In the genomic region with DNA sequence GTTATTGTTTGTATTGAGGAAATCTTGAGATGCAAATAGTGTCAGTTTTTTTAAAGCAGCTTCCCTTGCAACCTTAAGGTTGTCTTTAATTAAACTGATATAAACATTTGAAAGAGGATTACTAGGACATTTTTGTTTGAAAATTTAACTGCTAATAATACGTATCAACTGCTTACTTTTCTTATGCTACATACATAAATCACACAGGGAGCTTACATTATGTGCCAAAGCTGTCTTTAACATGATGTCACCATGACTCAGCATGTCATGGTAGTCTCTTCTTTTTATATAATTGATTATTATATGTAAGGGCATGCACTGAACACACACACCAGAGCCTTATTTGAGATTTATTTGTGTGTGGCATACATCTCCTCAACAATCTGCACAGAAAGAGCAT, we compare ENCODE assay signal across 12 cellular contexts.
A peak's percentile ranks its signal among the peaks of the same experiment; 100 is the strongest.
DNase-seq lines count a peak whose midpoint lies in the region; ATAC-seq and TF ChIP-seq lines count a peak whose summit lies in the region.
"Had no signal": no experiment of that assay in that cellular context is flagged by ENCODE, and none has a peak within 500 bp of the region (broad histone marks: within the 10 kb centered on the region; RNA-seq: fewer than 3 reads in every experiment).

No MANE protein-coding gene starts in this region.

- no peaks in the 10 kb centered on the region for H3K4me1 Mint-ChIP-seq in activated CD4-positive, alpha-beta memory T cell treated with anti-CD3 and anti-CD28 coated beads, Interleukin-2, amount 10 ng/mL, durations not matched to agents 7 days and 5 days
- H3K4me1 Mint-ChIP-seq in neural progenitor cell: peaks cover 2% of the 10 kb centered on the region
- H3K4me1 Mint-ChIP-seq: nephron had no signal

- no peak overlapping the region for H4K5ac ChIP-seq in IMR-90 (ENCODE audit: low read depth, low read length)

- intact Hi-C loops in IMR-90 (cut with micrococcal nuclease): no loop called here

- H3F3A ChIP-seq in SU-DHL-6 (ENCODE audit: insufficient read depth) (no peaks in the 10 kb centered on the region), neural progenitor cell (ENCODE audit: low read depth) (no peaks in the 10 kb centered on the region)

- H3K4me1 ChIP-seq in ACC112 (ENCODE audit: control insufficient read depth, insufficient read depth, low read length, unreplicated experiment) (peaks cover 29% of the 10 kb centered on the region), IMR-90 (ENCODE audit: control insufficient read depth, insufficient read depth, low read length) (peaks cover 6% of the 10 kb centered on the region), neural progenitor cell (no peaks in the 10 kb centered on the region)
- H3K4me1 ChIP-seq: BE2C, esophagus muscularis mucosa, upper lobe of right lung had no signal

- H3K9me3 Mint-ChIP-seq in activated CD4-positive, alpha-beta memory T cell treated with anti-CD3 and anti-CD28 coated beads, Interleukin-2, amount 10 ng/mL, durations not matched to agents 7 days and 5 days: no peaks in the 10 kb centered on the region
- no peaks in the 10 kb centered on the region for H3K9me3 Mint-ChIP-seq in neural progenitor cell
- H3K9me3 Mint-ChIP-seq: nephron had no signal

- in situ Hi-C loops in IMR-90 (cut with MboI; ENCODE audit: low sequenced_read_pairs): no loop called here

- no peak overlapping the region for H3K56ac ChIP-seq in IMR-90 (ENCODE audit: extremely low read depth, insufficient read depth, low read length)

- H3K27ac ChIP-seq in ACC112 (ENCODE audit: low read depth, low read length) (peak overlapping the region; percentile 8; the same call in 1 of the 2 replicates), IMR-90 (ENCODE audit: insufficient read depth, low read length) (no peak overlapping the region), SU-DHL-6 (ENCODE audit: low read depth, low read length) (no peak overlapping the region), neural progenitor cell (no peak overlapping the region)
- H3K27ac ChIP-seq: esophagus muscularis mucosa, upper lobe of right lung had no signal

- H2BK20ac ChIP-seq in IMR-90 (ENCODE audit: low read depth, low read length): peak overlapping the region; percentile 31; the same call in 1 of the 2 replicates

- TF ChIP-seq CTCF in IMR-90 (conservative IDR thresholded peaks at IDR 0.05; ENCODE audit: low read depth, low read length): no peak
- TF ChIP-seq CTCF in SU-DHL-6 (IDR thresholded peaks at IDR 0.05; ENCODE audit: insufficient read depth, low read length, poor library complexity, severe bottlenecking): no peak
- TF ChIP-seq CTCF in neural progenitor cell (IDR thresholded peaks at IDR 0.05): no peak

- TF ChIP-seq POLR2A in IMR-90 (IDR thresholded peaks at IDR 0.05; ENCODE audit: low read depth, low read length): no peak

- CTCF ChIA-PET in IMR-90 (lab: Yijun Ruan, JAX): no interaction called here
- CTCF ChIA-PET in activated CD4-positive, alpha-beta memory T cell treated with anti-CD3 and anti-CD28 coated beads, Interleukin-2, amount 10 ng/mL, durations not matched to agents 7 days and 5 days (lab: Charles Lee): no interaction called here

- H3K36me3 ChIP-seq in ACC112 (ENCODE audit: insufficient read depth, low read length) (no peaks in the 10 kb centered on the region), IMR-90 (ENCODE audit: control insufficient read depth, insufficient read depth, low read length) (no peaks in the 10 kb centered on the region), SU-DHL-6 (ENCODE audit: low read length) (no peaks in the 10 kb centered on the region), neural progenitor cell (no peaks in the 10 kb centered on the region)
- H3K36me3 ChIP-seq: BE2C, esophagus muscularis mucosa, upper lobe of right lung had no signal

- no peak overlapping the region for H3K14ac ChIP-seq in IMR-90 (replicated peaks; ENCODE audit: low read depth, low read length)

- no peak overlapping the region for H3K4ac ChIP-seq in IMR-90 (ENCODE audit: low read depth, low read length)

- H3K4me2 ChIP-seq in IMR-90 (ENCODE audit: low read depth, low read length) (no peak overlapping the region; the same call in 1 of the 2 replicates), SU-DHL-6 (ENCODE audit: low read depth, low read length, poor library complexity, severe bottlenecking) (peak overlapping the region; percentile 31), neural progenitor cell (no peak overlapping the region)

- peak; percentile 87 for DNase-seq in IMR-90
- peak; percentile 76 for DNase-seq in fibroblast of peridontal ligament (ENCODE audit: extremely low read depth)
- DNase-seq in activated CD4-positive, alpha-beta memory T cell treated with anti-CD3 and anti-CD28 coated beads, Interleukin-2, amount 10 ng/mL, durations not matched to agents 7 days and 5 days: no peak
- DNase-seq in OCI-M2 (lab: John Stamatoyannopoulos, UW; ENCODE audit: unreplicated experiment): no peak
- DNase-seq in neural progenitor cell (ENCODE audit: low spot score): no peak
- DNase-seq in stimulated activated CD4-positive, alpha-beta T cell treated with anti-CD3 and anti-CD28 coated beads, Interleukin-2, amount 100 ng/mL, for 48 hours: no peak
- DNase-seq: BE2C, upper lobe of right lung had no signal

- POLR2A ChIA-PET in IMR-90 (lab: Charles Lee; ENCODE audit: unreplicated experiment): no interaction called here
- POLR2A ChIA-PET in activated CD4-positive, alpha-beta memory T cell treated with anti-CD3 and anti-CD28 coated beads, Interleukin-2, amount 10 ng/mL, durations not matched to agents 7 days and 5 days (lab: Charles Lee): no interaction called here

- no peaks in the 10 kb centered on the region for H3K9me2 ChIP-seq in SU-DHL-6 (replicated peaks; ENCODE audit: insufficient read depth, low read length)

- no peak overlapping the region for H4K8ac ChIP-seq in IMR-90 (ENCODE audit: low read depth in 2 of 2, low read length in 2 of 2)

- H3K27me3 ChIP-seq in ACC112 (ENCODE audit: insufficient read depth, low read length): no peaks in the 10 kb centered on the region
- no peaks in the 10 kb centered on the region for H3K27me3 ChIP-seq in IMR-90 (ENCODE audit: control insufficient read depth, insufficient read depth, low read length)
- no peaks in the 10 kb centered on the region for H3K27me3 ChIP-seq in SU-DHL-6 (ENCODE audit: low read length)
- no peaks in the 10 kb centered on the region for H3K27me3 ChIP-seq in neural progenitor cell
- H3K27me3 ChIP-seq: BE2C, esophagus muscularis mucosa, upper lobe of right lung had no signal

- 0 out of 2 replicates have a peak overlapping the region, but pooled peaks have one; percentile 36 for H3K23ac ChIP-seq in IMR-90 (ENCODE audit: low read depth, low read length)

- no peaks in the 10 kb centered on the region for H3K9me3 ChIP-seq in IMR-90 (ENCODE audit: control insufficient read depth, insufficient read depth, low read length)
- no peaks in the 10 kb centered on the region for H3K9me3 ChIP-seq in SU-DHL-6 (ENCODE audit: insufficient read depth, low read length)
- no peaks in the 10 kb centered on the region for H3K9me3 ChIP-seq in neural progenitor cell (ENCODE audit: low read depth)
- H3K9me3 ChIP-seq: BE2C, esophagus muscularis mucosa, upper lobe of right lung had no signal

- no peak overlapping the region for H2AK5ac ChIP-seq in IMR-90 (ENCODE audit: low read depth, low read length)

- no peak overlapping the region for H4K91ac ChIP-seq in IMR-90 (ENCODE audit: insufficient read depth, low read depth, low read length)

- H2BK5ac ChIP-seq in IMR-90 (ENCODE audit: low read depth, low read length, poor library complexity, severe bottlenecking): peak overlapping the region; percentile 24

- H2BK120ac ChIP-seq in IMR-90 (ENCODE audit: low read depth, low read length): no peak overlapping the region

- no peaks in the 10 kb centered on the region for H3K36me3 Mint-ChIP-seq in activated CD4-positive, alpha-beta memory T cell treated with anti-CD3 and anti-CD28 coated beads, Interleukin-2, amount 10 ng/mL, durations not matched to agents 7 days and 5 days (ENCODE audit: low read depth)
- no peaks in the 10 kb centered on the region for H3K36me3 Mint-ChIP-seq in neural progenitor cell

- H2BK15ac ChIP-seq in IMR-90 (ENCODE audit: low read depth, low read length): no peak overlapping the region

- H3K27ac Mint-ChIP-seq in activated CD4-positive, alpha-beta memory T cell treated with anti-CD3 and anti-CD28 coated beads, Interleukin-2, amount 10 ng/mL, durations not matched to agents 7 days and 5 days: no peak overlapping the region
- H3K27ac Mint-ChIP-seq in neural progenitor cell: no peak overlapping the region
- H3K27ac Mint-ChIP-seq: nephron had no signal

- H3K9me1 ChIP-seq in IMR-90 (ENCODE audit: insufficient read depth, low read length): peaks cover 5% of the 10 kb centered on the region; the same call in 1 of the 2 replicates

- no CpG with 5 or more reads among the region's 1 CpG for WGBS in IMR-90 (ENCODE audit: extremely low coverage in 2 of 2, insufficient read length in 1 of 2), 2 experiments

- dilution Hi-C loops in IMR-90 (cut with HindIII; ENCODE audit: low sequenced_read_pairs, unreplicated experiment): no loop called here

- H3K4me3 ChIP-seq in ACC112 (ENCODE audit: low read depth, low read length): no peak overlapping the region
- no peak overlapping the region for H3K4me3 ChIP-seq in IMR-90 (ENCODE audit: insufficient read depth, low read depth, low read length)
- no peak overlapping the region for H3K4me3 ChIP-seq in SU-DHL-6 (ENCODE audit: insufficient read depth, low read length, poor library complexity, severe bottlenecking)
- no peak overlapping the region for H3K4me3 ChIP-seq in neural progenitor cell
- H3K4me3 ChIP-seq: esophagus muscularis mucosa, upper lobe of right lung had no signal

- H3K4me3 Mint-ChIP-seq in activated CD4-positive, alpha-beta memory T cell treated with anti-CD3 and anti-CD28 coated beads, Interleukin-2, amount 10 ng/mL, durations not matched to agents 7 days and 5 days: no peak overlapping the region
- no peak overlapping the region for H3K4me3 Mint-ChIP-seq in neural progenitor cell
- H3K4me3 Mint-ChIP-seq: nephron had no signal

- H3K27me3 Mint-ChIP-seq in activated CD4-positive, alpha-beta memory T cell treated with anti-CD3 and anti-CD28 coated beads, Interleukin-2, amount 10 ng/mL, durations not matched to agents 7 days and 5 days: no peaks in the 10 kb centered on the region
- peaks cover 1% of the 10 kb centered on the region for H3K27me3 Mint-ChIP-seq in neural progenitor cell (ENCODE audit: insufficient read depth, low read depth)

- H3K18ac ChIP-seq in IMR-90 (ENCODE audit: low read depth, low read length): peak overlapping the region; percentile 51; the same call in 1 of the 2 replicates

- ATAC-seq in IMR-90 (ENCODE audit: low read depth): no peak; the same call in 1 of the 2 replicates
- ATAC-seq: upper lobe of right lung had no signal

- H3K9ac ChIP-seq in IMR-90 (ENCODE audit: low read depth, low read length) (no peak overlapping the region), SU-DHL-6 (ENCODE audit: low read length) (no peak overlapping the region), neural progenitor cell (no peak overlapping the region)

- no peak for TF ChIP-seq RAD21 in IMR-90 (IDR thresholded peaks at IDR 0.05; ENCODE audit: low read length)

- H3K79me1 ChIP-seq in IMR-90 (ENCODE audit: low read depth in 1 of 2, low read length in 2 of 2): no peaks in the 10 kb centered on the region

- H4K20me1 ChIP-seq in IMR-90 (ENCODE audit: insufficient read depth, low read length) (no peaks in the 10 kb centered on the region; the same call in 1 of the 2 replicates), SU-DHL-6 (ENCODE audit: low read depth, low read length) (no peaks in the 10 kb centered on the region), neural progenitor cell (ENCODE audit: low read depth) (no peaks in the 10 kb centered on the region)

- no TSS peak for BruUV-seq in IMR-90 (replicated peaks; lab: Mats Ljungman, UMichigan)

- H3K79me2 ChIP-seq in ACC112 (ENCODE audit: control insufficient read depth, insufficient read depth, low read length, unreplicated experiment): no peaks in the 10 kb centered on the region
- no peaks in the 10 kb centered on the region for H3K79me2 ChIP-seq in SU-DHL-6 (ENCODE audit: insufficient read depth, low read length)
- no peaks in the 10 kb centered on the region for H3K79me2 ChIP-seq in neural progenitor cell (ENCODE audit: low read depth)

- H2AFZ ChIP-seq in ACC112 (ENCODE audit: low read length, unreplicated experiment): peak overlapping the region; percentile 48
- no peak overlapping the region for H2AFZ ChIP-seq in IMR-90 (replicated peaks; ENCODE audit: low read length, poor library complexity)
- H2AFZ ChIP-seq in SU-DHL-6 (ENCODE audit: low read depth, low read length, severe bottlenecking): peak overlapping the region; percentile 0
- no peak overlapping the region for H2AFZ ChIP-seq in neural progenitor cell (replicated peaks)

- H2AK9ac ChIP-seq in IMR-90 (replicated peaks; ENCODE audit: low read depth, low read length, poor library complexity): no peak overlapping the region

Comparison
In these comparisons a context has a peak if more than half of its experiments do, and no peak if none do; other contexts are left out.
1. H2AFZ ChIP-seq: peak in ACC112 (single experiment) and SU-DHL-6 (single experiment); none in IMR-90 (single experiment) and neural progenitor cell (single experiment).
2. DNase-seq: peak in IMR-90 (single experiment) and fibroblast of peridontal ligament (single experiment); none in activated CD4-positive, alpha-beta memory T cell treated with anti-CD3 and anti-CD28 coated beads, Interleukin-2, amount 10 ng/mL, durations not matched to agents 7 days and 5 days (single experiment), OCI-M2 (single experiment), neural progenitor cell (single experiment) and stimulated activated CD4-positive, alpha-beta T cell treated with anti-CD3 and anti-CD28 coated beads, Interleukin-2, amount 100 ng/mL, for 48 hours (0 of 2).